In genomic region chr5:151284392-151284967, GRCh38 we compare ENCODE assay signal across 12 cellular contexts. TPM values are rescaled to one million over a fixed set of nuclear protein-coding genes. Genes with fewer than 3 reads are reported as not detected.
DNase-seq lines count a peak whose midpoint lies in the region; ATAC-seq and TF ChIP-seq lines count a peak whose summit lies in the region.
"Had no signal": no experiment of that assay in that cellular context is flagged by ENCODE, and none has a peak within 500 bp of the region (broad histone marks: within the 10 kb centered on the region; RNA-seq: fewer than 3 reads in every experiment).

No MANE protein-coding gene starts in this region.

- no peaks in the 10 kb centered on the region for H3K9me3 Mint-ChIP-seq in GM23338
- no peaks in the 10 kb centered on the region for H3K9me3 Mint-ChIP-seq in T-helper 2 cell treated with Interferon-gamma antibody and Interleukin-4, amounts not matched to agents 5 μg/mL and 100 μg/mL, for 36 hours
- H3K9me3 Mint-ChIP-seq: activated naive CD8-positive, alpha-beta T cell treated with anti-CD3 and anti-CD28 coated beads, Interleukin-2, amount 10 ng/mL, durations not matched to agents 7 days and 5 days had no signal

- H3K9me3 ChIP-seq in DND-41 (ENCODE audit: insufficient read depth, low read length, severe bottlenecking) = no peaks in the 10 kb centered on the region
- H3K9me3 ChIP-seq in PC-9 (ENCODE audit: insufficient read depth, low read depth) = no peaks in the 10 kb centered on the region
- no peaks in the 10 kb centered on the region for H3K9me3 ChIP-seq in iPS DF 6.9 (ENCODE audit: control insufficient read depth, insufficient read depth, low read length)
- H3K9me3 ChIP-seq: esophagus muscularis mucosa had no signal

- H3K27me3 Mint-ChIP-seq in GM23338 (ENCODE audit: insufficient read depth, low read depth, poor library complexity) = peaks cover 3% of the 10 kb centered on the region
- H3K27me3 Mint-ChIP-seq in T-helper 2 cell treated with Interferon-gamma antibody and Interleukin-4, amounts not matched to agents 5 μg/mL and 100 μg/mL, for 36 hours (ENCODE audit: low read depth) = peaks cover 3% of the 10 kb centered on the region

- H3K27ac ChIP-seq in DND-41 (ENCODE audit: low read length) (no peak overlapping the region), GM23338 (ENCODE audit: low read depth) (no peak overlapping the region), PC-9 (no peak overlapping the region), iPS DF 6.9 (ENCODE audit: low read length) (no peak overlapping the region)
- H3K27ac ChIP-seq: esophagus muscularis mucosa had no signal

- no peaks in the 10 kb centered on the region for H3F3A ChIP-seq in GM23338 (replicated peaks; ENCODE audit: low read depth)
- H3F3A ChIP-seq in PC-9 (ENCODE audit: insufficient read depth, low read depth) = no peaks in the 10 kb centered on the region

- H3K4me3 ChIP-seq in DND-41 (ENCODE audit: low read depth in 1 of 2, low read length in 2 of 2) (no peak overlapping the region), GM23338 (no peak overlapping the region), PC-9 (no peak overlapping the region), iPS DF 6.9 (ENCODE audit: low read length) (no peak overlapping the region)
- H3K4me3 ChIP-seq: esophagus muscularis mucosa had no signal

- no peaks in the 10 kb centered on the region for H3K79me2 ChIP-seq in DND-41 (ENCODE audit: insufficient read depth, low read length)
- H3K79me2 ChIP-seq in GM23338 (replicated peaks; ENCODE audit: insufficient read depth) = no peaks in the 10 kb centered on the region
- no peaks in the 10 kb centered on the region for H3K79me2 ChIP-seq in PC-9 (ENCODE audit: low read depth)

- H3K27me3 ChIP-seq in DND-41 (ENCODE audit: insufficient read depth, low read length, poor library complexity) (no peaks in the 10 kb centered on the region), GM23338 (ENCODE audit: insufficient read depth) (no peaks in the 10 kb centered on the region), PC-9 (ENCODE audit: insufficient read depth, low read depth) (no peaks in the 10 kb centered on the region), iPS DF 6.9 (ENCODE audit: control insufficient read depth, insufficient read depth, low read length) (no peaks in the 10 kb centered on the region; the same call in 1 of the 2 replicates)
- H3K27me3 ChIP-seq: esophagus muscularis mucosa had no signal

- no peaks in the 10 kb centered on the region for H3K36me3 Mint-ChIP-seq in GM23338 (ENCODE audit: low read depth)
- no peaks in the 10 kb centered on the region for H3K36me3 Mint-ChIP-seq in T-helper 2 cell treated with Interferon-gamma antibody and Interleukin-4, amounts not matched to agents 5 μg/mL and 100 μg/mL, for 36 hours (ENCODE audit: low read depth)
- H3K36me3 Mint-ChIP-seq: activated naive CD8-positive, alpha-beta T cell treated with anti-CD3 and anti-CD28 coated beads, Interleukin-2, amount 10 ng/mL, durations not matched to agents 7 days and 5 days had no signal

- no peaks in the 10 kb centered on the region for H3K4me1 ChIP-seq in DND-41 (ENCODE audit: insufficient read depth, low read length)
- H3K4me1 ChIP-seq in GM23338 (ENCODE audit: insufficient read depth) = no peaks in the 10 kb centered on the region
- peaks cover 8% of the 10 kb centered on the region for H3K4me1 ChIP-seq in PC-9 (replicated peaks; ENCODE audit: insufficient read depth)
- H3K4me1 ChIP-seq in iPS DF 6.9 (ENCODE audit: control insufficient read depth, insufficient read depth, low read length) = no peaks in the 10 kb centered on the region
- H3K4me1 ChIP-seq: esophagus muscularis mucosa had no signal

- no peaks in the 10 kb centered on the region for H4K20me1 ChIP-seq in DND-41 (ENCODE audit: insufficient read depth, low read length)
- H4K20me1 ChIP-seq in GM23338 (replicated peaks; ENCODE audit: insufficient read depth) = no peaks in the 10 kb centered on the region
- H4K20me1 ChIP-seq in PC-9 (ENCODE audit: insufficient read depth) = no peaks in the 10 kb centered on the region

- DNase-seq in DND-41 (no peak), GM23338 (ENCODE audit: low spot score) (peak; percentile 70), PC-9 (no peak), iPS DF 6.9 (ENCODE audit: low read depth, low spot score) (peak; percentile 37), GM19240 (ENCODE audit: insufficient read length, low spot score) (no peak), NCI-H187 treated with DMSO at 0.1 percent for 48 hours (lab: John Stamatoyannopoulos, UW) (no peak)
- DNase-seq in T-helper 2 cell treated with Interferon-gamma antibody and Interleukin-4, amounts not matched to agents 5 μg/mL and 100 μg/mL, for 36 hours (ENCODE audit: low spot score) = no peak
- DNase-seq: activated naive CD8-positive, alpha-beta T cell treated with anti-CD3 and anti-CD28 coated beads, Interleukin-2, amount 10 ng/mL, durations not matched to agents 7 days and 5 days had no signal

- CTCF ChIA-PET in PC-9 (lab: Charles Lee) = no interaction called here

- no peak overlapping the region for H3K27ac Mint-ChIP-seq in GM23338
- H3K27ac Mint-ChIP-seq in T-helper 2 cell treated with Interferon-gamma antibody and Interleukin-4, amounts not matched to agents 5 μg/mL and 100 μg/mL, for 36 hours = no peak overlapping the region
- H3K27ac Mint-ChIP-seq: activated naive CD8-positive, alpha-beta T cell treated with anti-CD3 and anti-CD28 coated beads, Interleukin-2, amount 10 ng/mL, durations not matched to agents 7 days and 5 days had no signal

- BruUV-seq in PC-9 (replicated peaks; lab: Mats Ljungman, UMichigan) = no TSS peak

- no peak overlapping the region for H3K9ac ChIP-seq in DND-41 (ENCODE audit: low read depth, low read length)

- TF ChIP-seq CTCF in DND-41 (IDR thresholded peaks at IDR 0.05; ENCODE audit: borderline replicate concordance, extremely low read depth, low read length, poor library complexity, severe bottlenecking) (peak; percentile 48), GM23338 (conservative IDR thresholded peaks at IDR 0.05; ENCODE audit: low read depth in 2 of 2) (peak; percentile 65 to 86), PC-9 (conservative IDR thresholded peaks at IDR 0.05) (peak; percentile 27; the same call in 1 of the 2 replicates)

- no peak overlapping the region for H2AFZ ChIP-seq in DND-41 (ENCODE audit: low read depth, low read length)
- peak overlapping the region; percentile 48 for H2AFZ ChIP-seq in GM23338
- H2AFZ ChIP-seq in PC-9 = no peak overlapping the region

- intact Hi-C loops in PC-9 (cut with micrococcal nuclease; ENCODE audit: unreplicated experiment) = no loop called here

- H3K9me2 ChIP-seq in GM23338 (ENCODE audit: insufficient read depth) (no peaks in the 10 kb centered on the region), PC-9 (ENCODE audit: insufficient read depth) (no peaks in the 10 kb centered on the region)

- POLR2A ChIA-PET in PC-9 (lab: Charles Lee; ENCODE audit: unreplicated experiment) = no interaction called here

- peaks cover 9% of the 10 kb centered on the region; the same call in 2 of the 3 replicates for H3K4me1 Mint-ChIP-seq in GM23338
- H3K4me1 Mint-ChIP-seq in T-helper 2 cell treated with Interferon-gamma antibody and Interleukin-4, amounts not matched to agents 5 μg/mL and 100 μg/mL, for 36 hours (ENCODE audit: low read depth) = peaks cover 5% of the 10 kb centered on the region

- ATAC-seq in DND-41 (ENCODE audit: insufficient read depth, low read depth) (no peak), GM23338 (peak; percentile 70), GM19395 (IDR thresholded peaks at IDR 0.05; ENCODE audit: unreplicated experiment) (no peak)

- H3K4me3 Mint-ChIP-seq in GM23338 = no peak overlapping the region
- H3K4me3 Mint-ChIP-seq in T-helper 2 cell treated with Interferon-gamma antibody and Interleukin-4, amounts not matched to agents 5 μg/mL and 100 μg/mL, for 36 hours = no peak overlapping the region
- H3K4me3 Mint-ChIP-seq: activated naive CD8-positive, alpha-beta T cell treated with anti-CD3 and anti-CD28 coated beads, Interleukin-2, amount 10 ng/mL, durations not matched to agents 7 days and 5 days had no signal

- H3K36me3 ChIP-seq in DND-41 (ENCODE audit: insufficient read depth, low read length) (no peaks in the 10 kb centered on the region), GM23338 (ENCODE audit: insufficient read depth) (no peaks in the 10 kb centered on the region), PC-9 (ENCODE audit: low read depth) (no peaks in the 10 kb centered on the region), iPS DF 6.9 (ENCODE audit: control insufficient read depth, insufficient read depth, low read length) (no peaks in the 10 kb centered on the region)
- H3K36me3 ChIP-seq: esophagus muscularis mucosa had no signal

- WGBS in iPS DF 6.9 (ENCODE audit: insufficient coverage, insufficient read length) = no CpG with 5 or more reads among the region's 8 CpGs

- H3K4me2 ChIP-seq in DND-41 (ENCODE audit: insufficient read depth, low read length) (no peak overlapping the region), GM23338 (no peak overlapping the region), PC-9 (no peak overlapping the region)

TF ChIP-seq in GM23338, 12 proteins besides CTCF, POLR2A, EP300 and RAD21 (continues in another document):
- TF ChIP-seq NANOG (IDR thresholded peaks at IDR 0.05; ENCODE audit: borderline replicate concordance) = no peak

RNA-seq across cellular contexts. Expression of gene SLC36A3, which starts 19.1 kb away (rescaled TPM):
- total RNA-seq in GM23338 (2014; rRNA removed; shearing (Covaris generic)) = not detected in 2 replicates
- polyA plus RNA-seq in GM23338 (2016; fragmentation: Nextera tagmentation; extraction: Ambion mirVana) = not detected in 2 replicates
- not detected in 2 replicates for total RNA-seq in PC-9 (2021)
- total RNA-seq: activated naive CD8-positive, alpha-beta T cell treated with anti-CD3 and anti-CD28 coated beads, Interleukin-2, amount 10 ng/mL, durations not matched to agents 7 days and 5 days; esophagus muscularis mucosa; liver; renal cortical epithelial cell had no signal
- polyA plus RNA-seq: liver had no signal

RNA-seq across cellular contexts. Expression of gene GM2A, which starts 31.5 kb away (rescaled TPM):
- total RNA-seq in GM23338 (2014; rRNA removed; shearing (Covaris generic)) = 26.3 and 27.8 TPM in 2 replicates
- 9.0 and 9.8 TPM in 2 replicates for polyA plus RNA-seq in GM23338 (2016; fragmentation: Nextera tagmentation; extraction: Ambion mirVana)
- total RNA-seq in PC-9 (2021) = 24.5 and 26.7 TPM in 2 replicates

Comparison
In these comparisons a context has a peak if more than half of its experiments do, and no peak if none do; other contexts are left out.
1. DNase-seq: peak in GM23338 (single experiment) and iPS DF 6.9 (single experiment); none in DND-41 (single experiment), PC-9 (0 of 2), GM19240 (single experiment), T-helper 2 cell treated with Interferon-gamma antibody and Interleukin-4, amounts not matched to agents 5 μg/mL and 100 μg/mL, for 36 hours (single experiment) and NCI-H187 treated with DMSO at 0.1 percent for 48 hours (single experiment).
2. Peak in every context shown above with its lines, with median percentiles within 50 percentile points of each other: CTCF ChIP-seq.